In the genomic region with DNA sequence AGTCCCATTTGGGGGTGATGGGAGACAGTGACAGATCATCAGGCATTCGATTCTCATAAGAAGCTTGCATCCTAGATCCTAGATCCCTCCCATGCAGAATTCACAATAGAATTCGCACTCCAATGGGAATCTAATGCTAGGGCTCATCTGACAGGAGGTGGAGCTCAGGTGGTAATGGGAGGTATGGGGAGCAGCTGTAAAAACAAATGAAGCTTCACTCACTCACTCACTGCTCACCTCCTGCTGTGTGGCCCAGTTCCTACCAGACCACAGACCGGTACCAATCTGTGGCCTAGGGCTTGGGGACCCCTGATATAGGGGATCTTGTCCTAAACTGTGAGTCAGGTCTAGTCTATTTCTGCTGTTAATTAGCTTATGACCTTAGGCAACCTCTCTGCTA, we compare ENCODE assay signal across 16 cellular contexts.
"Had no signal": no experiment of that assay in that cellular context is flagged by ENCODE, and none has a peak within 500 bp of the region (broad histone marks: within the 10 kb centered on the region; RNA-seq: fewer than 3 reads in every experiment).

No MANE protein-coding gene starts in this region.

- H3K27ac ChIP-seq: adrenal gland, lower lobe of right lung, thyroid gland had no signal

- H3K27me3 ChIP-seq: adrenal gland, dorsolateral prefrontal cortex, thyroid gland had no signal

- H3K4me1 ChIP-seq: adrenal gland, lower lobe of right lung, thyroid gland had no signal

- H3K4me3 Mint-ChIP-seq: activated CD4-positive, alpha-beta T cell treated with anti-CD3 and anti-CD28 coated beads for 36 hours; activated T-helper 1 cell treated with anti-CD3 and anti-CD28 coated beads, Interleukin-12 subunit alpha, Interleukin-12 subunit beta, Interleukin-2, Interleukin-4 antibody, amounts not matched to agents 30 ng/mL and 10 ng/mL and 1 ng/mL, durations not matched to agents 14 hours and 24 hours and 36 hours; endodermal cell; nephron; WTC11 had no signal

- H3K36me3 Mint-ChIP-seq: activated naive CD4-positive, alpha-beta T cell treated with anti-CD3 and anti-CD28 coated beads, Interleukin-2, amount 50 U/mL, for 72 hours; WTC11 had no signal

- H3K9me3 ChIP-seq: adrenal gland, lower lobe of right lung, thyroid gland had no signal

- H3K9me3 Mint-ChIP-seq: activated naive CD4-positive, alpha-beta T cell treated with anti-CD3 and anti-CD28 coated beads, Interleukin-2, amount 50 U/mL, for 72 hours; activated T-helper 1 cell treated with anti-CD3 and anti-CD28 coated beads, Interleukin-12 subunit alpha, Interleukin-12 subunit beta, Interleukin-2, Interleukin-4 antibody, amounts not matched to agents 30 ng/mL and 10 ng/mL and 1 ng/mL, durations not matched to agents 14 hours and 24 hours and 36 hours; endodermal cell; nephron; WTC11 had no signal

- H3K4me3 ChIP-seq: adrenal gland, dorsolateral prefrontal cortex, lower lobe of right lung, thyroid gland had no signal

- H3K36me3 ChIP-seq: adrenal gland, lower lobe of right lung, thyroid gland had no signal

- H3K4me1 Mint-ChIP-seq: activated CD4-positive, alpha-beta T cell treated with anti-CD3 and anti-CD28 coated beads for 36 hours; endodermal cell; WTC11 had no signal

- H3K27ac Mint-ChIP-seq: activated CD4-positive, alpha-beta T cell treated with anti-CD3 and anti-CD28 coated beads for 36 hours; activated naive CD4-positive, alpha-beta T cell treated with anti-CD3 and anti-CD28 coated beads, Interleukin-2, amount 50 U/mL, for 72 hours; activated T-helper 1 cell treated with anti-CD3 and anti-CD28 coated beads, Interleukin-12 subunit alpha, Interleukin-12 subunit beta, Interleukin-2, Interleukin-4 antibody, amounts not matched to agents 30 ng/mL and 10 ng/mL and 1 ng/mL, durations not matched to agents 14 hours and 24 hours and 36 hours; endodermal cell; progenitor cell of endocrine pancreas; WTC11 had no signal

- H3K27me3 Mint-ChIP-seq: progenitor cell of endocrine pancreas had no signal

- DNase-seq: activated CD4-positive, alpha-beta T cell treated with anti-CD3 and anti-CD28 coated beads for 36 hours; activated CD4-positive, alpha-beta T cell treated with anti-CD3 and anti-CD28 coated beads, Interleukin-2, amount 50 U/mL, for 48 hours; activated gamma-delta T cell treated with Interleukin-2 at 50 U/mL for 16 hours; activated T-cell treated with anti-CD3 and anti-CD28 coated beads for 4 hours; adrenal gland; dorsolateral prefrontal cortex; endodermal cell; lower lobe of right lung; stimulated activated CD4-positive, alpha-beta T cell treated with anti-CD3 and anti-CD28 coated beads, Interleukin-2, amount 100 ng/mL, for 24 hours; stimulated activated naive CD4-positive, alpha-beta T cell treated with Interleukin-2 at 50 U/mL for 16 hours; thyroid gland had no signal

- ATAC-seq: activated CD4-positive, alpha-beta T cell treated with anti-CD3 and anti-CD28 coated beads for 36 hours; activated naive CD4-positive, alpha-beta T cell treated with anti-CD3 and anti-CD28 coated beads, Interleukin-2, amount 50 U/mL, for 72 hours; lower lobe of right lung; WTC11 had no signal
